1 cellular context compared by ENCODE assay signal in genomic region chr18:58788470-58788869, GRCh38.
TF ChIP-seq lines count a peak whose summit lies in the region.

No MANE protein-coding gene starts in this region.

TF ChIP-seq in IMR-90, 13 proteins besides CTCF, POLR2A, EP300 and RAD21 (continued from another document):
- TF ChIP-seq USF2 (IDR thresholded peaks at IDR 0.05; ENCODE audit: low read depth, low read length) (no peak), MAZ (IDR thresholded peaks at IDR 0.05; ENCODE audit: borderline replicate concordance, low read depth, low read length) (no peak)
TF ChIP-seq in IMR-90: peak in this region for 0.
